Comparison of ENCODE assay signal across 24 cellular contexts in genomic region chr5:108696951-108697715, GRCh38.
"Had no signal": no experiment of that assay in that cellular context is flagged by ENCODE, and none has a peak within 500 bp of the region (broad histone marks: within the 10 kb centered on the region; RNA-seq: fewer than 3 reads in every experiment).

No MANE protein-coding gene starts in this region.

- H3K4me1 ChIP-seq: ascending aorta, body of pancreas had no signal

- FAIRE-seq: bronchial epithelial cell, RCC 7860 had no signal

- DNase-seq: activated CD4-positive, alpha-beta T cell treated with anti-CD3 and anti-CD28 coated beads for 48 hours; activated CD4-positive, alpha-beta T cell treated with anti-CD3 and anti-CD28 coated beads, Interleukin-2, amount 50 U/mL, for 4 hours; activated CD4-positive, CD25-positive, alpha-beta regulatory T cell treated with anti-CD3 and anti-CD28 coated beads, Interleukin-2, amount 50 U/mL, for 72 hours; activated CD8-positive, alpha-beta memory T cell treated with anti-CD3 and anti-CD28 coated beads, Interleukin-2, amount 10 ng/mL, durations not matched to agents 7 days and 5 days; activated effector memory CD4-positive, alpha-beta T cell treated with Interleukin-2 at 50 U/mL for 16 hours; activated naive CD4-positive, alpha-beta T cell; activated T-cell treated with anti-CD3 and anti-CD28 coated beads, Interleukin-2, amount 50 U/mL, for 24 hours; amniotic stem cell; body of pancreas; central memory CD4-positive, alpha-beta T cell; MV-4-11; NCI-H1092 treated with DMSO at 0.1 percent for 48 hours; NCI-H1436 treated with DMSO at 0.1 percent for 48 hours; NCI-H187; NCI-H2081; NCI-H2171; NCI-H2227 treated with DMSO at 0.1 percent for 48 hours; NCI-H510A; NCI-H526 treated with DMSO at 0.1 percent for 48 hours; PC-3; SHP77 treated with DMSO at 0.1 percent for 48 hours had no signal

- H3K27ac ChIP-seq: ascending aorta, body of pancreas had no signal

- H3K27me3 ChIP-seq: ascending aorta, body of pancreas had no signal

- H3K36me3 ChIP-seq: ascending aorta had no signal

- H3K9me3 ChIP-seq: ascending aorta, body of pancreas had no signal

- ATAC-seq: activated CD8-positive, alpha-beta memory T cell treated with anti-CD3 and anti-CD28 coated beads, Interleukin-2, amount 10 ng/mL, durations not matched to agents 7 days and 5 days; body of pancreas; PC-3 had no signal

- H3K4me3 ChIP-seq: ascending aorta, body of pancreas had no signal
